24 cellular contexts compared by ENCODE assay signal in the genomic region with DNA sequence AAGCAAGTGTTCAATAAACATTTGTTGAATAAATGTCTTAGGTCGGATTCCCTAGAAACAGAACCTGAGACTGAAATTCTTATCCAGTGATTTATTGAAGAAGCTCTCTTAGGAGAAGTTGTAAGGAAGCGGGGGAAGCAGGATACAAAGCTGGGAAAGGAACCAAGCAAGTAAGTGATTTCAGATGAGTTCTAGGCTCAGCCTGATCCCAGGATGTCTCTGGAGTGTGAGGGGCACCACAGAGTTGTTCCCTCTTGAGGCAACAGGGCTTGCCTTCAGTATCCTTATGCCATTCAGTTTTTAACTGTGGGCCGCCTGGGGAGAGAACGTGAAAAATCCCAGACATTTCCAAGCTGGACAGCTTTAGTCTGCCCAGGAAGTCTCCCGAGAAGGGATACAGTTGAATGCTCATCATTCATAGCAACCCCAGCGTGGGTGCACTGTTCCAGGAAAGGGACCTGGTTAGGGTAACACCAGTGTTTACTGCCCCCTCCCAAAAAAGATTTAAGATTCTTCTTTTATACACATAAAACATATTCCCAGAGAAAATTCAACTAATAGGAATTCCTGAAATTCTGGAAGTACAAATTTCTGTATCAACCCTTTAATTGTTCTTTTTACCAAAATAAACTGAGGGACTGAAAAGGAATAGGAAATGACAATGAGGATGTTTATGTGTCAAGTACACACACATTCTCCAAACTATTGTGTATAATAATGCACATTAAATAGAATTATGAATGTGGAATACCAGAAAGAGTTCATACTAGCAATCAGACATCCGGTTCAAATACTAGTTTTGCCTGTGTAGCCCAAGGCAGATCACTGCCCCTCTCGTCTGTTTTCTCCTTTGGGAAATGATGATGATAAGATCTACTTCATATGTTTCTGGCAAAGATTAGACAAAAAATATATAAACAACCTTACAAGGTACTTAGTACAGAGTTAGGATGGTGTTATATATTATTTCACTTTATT.
"Had no signal": no experiment of that assay in that cellular context is flagged by ENCODE, and none has a peak within 500 bp of the region (broad histone marks: within the 10 kb centered on the region; RNA-seq: fewer than 3 reads in every experiment).

No MANE protein-coding gene starts in this region.

- H3K4me3 ChIP-seq: hepatocyte, prostate gland, right atrium auricular region, skin epidermis, vagina had no signal

- H2AFZ ChIP-seq: hepatocyte had no signal

- H3K4me3 Mint-ChIP-seq: natural killer cell; stimulated activated naive CD8-positive, alpha-beta T cell treated with anti-CD3 and anti-CD28 coated beads, Interleukin-15, amount 100 ng/mL, for 72 hours; T-helper 17 cell had no signal

- H3K4me2 ChIP-seq: hepatocyte had no signal

- FAIRE-seq: bronchial epithelial cell, islet of Langerhans had no signal

- H3K27me3 ChIP-seq: foreskin keratinocyte, hepatocyte, right atrium auricular region, vagina had no signal

- H3K4me1 ChIP-seq: prostate gland, right atrium auricular region, vagina had no signal

- H3K4me1 Mint-ChIP-seq: stimulated activated naive CD8-positive, alpha-beta T cell treated with anti-CD3 and anti-CD28 coated beads, Interleukin-15, amount 100 ng/mL, for 72 hours; T-helper 17 cell had no signal

- H3K27ac Mint-ChIP-seq: natural killer cell; stimulated activated naive CD8-positive, alpha-beta T cell treated with anti-CD3 and anti-CD28 coated beads, Interleukin-15, amount 100 ng/mL, for 72 hours; T-helper 17 cell had no signal

- H3K9me3 Mint-ChIP-seq: natural killer cell; stimulated activated naive CD8-positive, alpha-beta T cell treated with anti-CD3 and anti-CD28 coated beads, Interleukin-15, amount 100 ng/mL, for 72 hours had no signal

- H3K36me3 Mint-ChIP-seq: natural killer cell had no signal

- DNase-seq: activated CD4-positive, alpha-beta T cell treated with anti-CD3 and anti-CD28 coated beads, Interleukin-2, amount 50 U/mL, for 1 hour; activated CD4-positive, CD25-positive, alpha-beta regulatory T cell treated with anti-CD3 and anti-CD28 coated beads, Interleukin-2, amount 50 U/mL, for 72 hours; activated CD8-positive, alpha-beta memory T cell treated with anti-CD3 and anti-CD28 coated beads, Interleukin-2, amount 50 U/mL, for 4 hours; activated effector memory CD4-positive, alpha-beta T cell treated with Interleukin-2 at 50 U/mL for 16 hours; activated naive CD4-positive, alpha-beta T cell treated with anti-CD3 and anti-CD28 coated beads, Interleukin-2, amount 50 U/mL, for 16 hours; activated T-cell treated with anti-CD3 and anti-CD28 coated beads, Interleukin-2, amount 50 U/mL, for 48 hours; cerebellar nuclear complex; cortex of kidney; effector CD4-positive, alpha-beta T cell; foreskin keratinocyte; left cardiac atrium; natural killer cell; stimulated activated naive CD8-positive, alpha-beta T cell treated with anti-CD3 and anti-CD28 coated beads, Interleukin-15, amount 100 ng/mL, for 72 hours; T-helper 17 cell; trophoblast cell had no signal

- H3K27me3 Mint-ChIP-seq: stimulated activated naive CD8-positive, alpha-beta T cell treated with anti-CD3 and anti-CD28 coated beads, Interleukin-15, amount 100 ng/mL, for 72 hours; T-helper 17 cell had no signal

- ATAC-seq: esophagus mucosa; left cardiac atrium; natural killer cell; stimulated activated naive CD8-positive, alpha-beta T cell treated with anti-CD3 and anti-CD28 coated beads, Interleukin-15, amount 100 ng/mL, for 72 hours; T-helper 17 cell had no signal

- H3K79me2 ChIP-seq: hepatocyte had no signal

- H3K9me3 ChIP-seq: prostate gland, right atrium auricular region, vagina had no signal

- H3K27ac ChIP-seq: foreskin keratinocyte, hepatocyte, prostate gland, right atrium auricular region, skin epidermis, vagina, VCaP had no signal

- H3K36me3 ChIP-seq: prostate gland, right atrium auricular region, vagina had no signal
